In the genomic region with DNA sequence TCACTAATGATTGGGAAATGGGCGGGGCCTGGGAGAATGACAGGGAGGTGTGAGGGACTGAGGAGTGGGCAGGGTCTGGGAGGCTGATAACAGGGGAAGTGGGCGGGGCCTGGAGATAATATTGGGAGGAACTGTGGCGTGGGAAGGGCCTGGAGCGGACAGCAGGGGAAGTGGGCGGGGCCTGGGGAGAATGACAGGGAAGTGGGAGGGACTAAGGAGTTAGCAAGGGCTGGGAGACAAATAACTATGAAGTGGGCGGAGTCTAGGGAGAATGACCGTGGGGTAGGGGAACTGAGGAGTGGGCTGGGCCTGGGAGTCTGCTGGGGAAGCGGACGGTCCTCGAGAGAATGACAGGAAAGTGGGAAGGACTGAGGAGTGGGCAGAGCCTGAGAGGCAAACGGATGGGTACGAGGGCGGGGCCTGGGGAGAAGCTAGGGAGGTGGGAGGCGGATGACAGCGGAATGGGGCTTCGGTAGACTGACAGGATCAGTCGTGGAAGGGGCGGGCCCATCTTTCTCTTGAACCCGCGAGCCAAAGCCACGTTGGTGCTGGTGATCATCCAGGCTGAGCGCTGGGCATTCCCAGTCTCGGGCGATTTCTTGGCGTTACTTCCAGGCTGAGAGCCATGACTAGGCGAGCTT, we compare ENCODE assay signal across 8 cellular contexts. TPM values are rescaled to one million over a fixed set of nuclear protein-coding genes. Genes with fewer than 3 reads are reported as not detected.
DNase-seq lines count a peak whose midpoint lies in the region; ATAC-seq and TF ChIP-seq lines count a peak whose summit lies in the region.

No MANE protein-coding gene starts in this region.

- H3K4me3 ChIP-seq in OCI-LY3 (ENCODE audit: low read length) (peak overlapping the region; percentile 80), esophagus (ENCODE audit: low read depth in 1 of 2, low read length in 2 of 2) (peak overlapping the region; percentile 54 to 61), mucosa of rectum (ENCODE audit: low read length in 2 of 2) (peak overlapping the region; percentile 65 to 87)

- H2AFZ ChIP-seq in OCI-LY3 (ENCODE audit: low read depth, low read length), result peak overlapping the region; percentile 55; the same call in 1 of the 2 replicates

- no peak for TF ChIP-seq CTCF in OCI-LY3 (IDR thresholded peaks at IDR 0.05; ENCODE audit: low read depth, low read length)

- DNase-seq in NCI-H345 (lab: John Stamatoyannopoulos, UW) (peak; percentile 84), NCI-H345 treated with DMSO at 0.1 percent for 48 hours (lab: John Stamatoyannopoulos, UW; ENCODE audit: unreplicated experiment) (no peak), activated T-cell treated with anti-CD3 and anti-CD28 coated beads for 48 hours (ENCODE audit: low read depth) (peak; percentile 71)
- DNase-seq in stimulated activated CD8-positive, alpha-beta memory T cell treated with anti-CD3 and anti-CD28 coated beads, Interleukin-7, amount 100 ng/mL, for 24 hours (ENCODE audit: low read depth), result peak; percentile 49

- H3K9ac ChIP-seq in OCI-LY3 (ENCODE audit: low read length), result peak overlapping the region; percentile 77
- H3K9ac ChIP-seq in mucosa of rectum (ENCODE audit: low read depth in 1 of 2, low read length in 2 of 2), result peak overlapping the region; percentile 64 to 65

- ATAC-seq in HG03103 (IDR thresholded peaks at IDR 0.05; ENCODE audit: low read depth, unreplicated experiment), result peak; percentile 50

- H3K4me1 ChIP-seq in OCI-LY3 (ENCODE audit: low read length), result peaks cover 38% of the 10 kb centered on the region
- H3K4me1 ChIP-seq in esophagus (ENCODE audit: control insufficient read depth in 2 of 2, insufficient read depth in 2 of 2, low read length in 1 of 2), result peaks cover 0 to 4% of the 10 kb centered on the region in 2 donors
- H3K4me1 ChIP-seq in mucosa of rectum (ENCODE audit: control insufficient read depth in 2 of 2, insufficient read depth in 2 of 2, low read length in 2 of 2), result peaks cover 6 to 9% of the 10 kb centered on the region in 2 donors

- H3K27me3 ChIP-seq in OCI-LY3 (ENCODE audit: low read depth, low read length) (no peaks in the 10 kb centered on the region), esophagus (ENCODE audit: control insufficient read depth in 1 of 2, insufficient read depth in 2 of 2, low read length in 2 of 2) (no peaks in the 10 kb centered on the region), mucosa of rectum (ENCODE audit: control insufficient read depth in 2 of 2, insufficient read depth in 2 of 2, low read length in 2 of 2) (no peaks in the 10 kb centered on the region)

- no peaks in the 10 kb centered on the region for H3K79me2 ChIP-seq in OCI-LY3 (ENCODE audit: low read length)

- 0 to 2% methylated on average over 26 of the region's 26 CpGs for WGBS in esophagus, 2 donors

- no peaks in the 10 kb centered on the region for H3K9me3 ChIP-seq in OCI-LY3 (ENCODE audit: insufficient read depth, low read length)
- H3K9me3 ChIP-seq in esophagus (ENCODE audit: control insufficient read depth in 2 of 2, insufficient read depth in 1 of 2, low read depth in 1 of 2, low read length in 1 of 2), result no peaks in the 10 kb centered on the region
- H3K9me3 ChIP-seq in mucosa of rectum (ENCODE audit: control insufficient read depth in 2 of 2, low read length in 2 of 2), result no peaks in the 10 kb centered on the region

- no peaks in the 10 kb centered on the region for H4K20me1 ChIP-seq in OCI-LY3 (ENCODE audit: insufficient read depth, low read length)

- H3K27ac ChIP-seq in OCI-LY3 (ENCODE audit: low read length), result peak overlapping the region; percentile 80
- H3K27ac ChIP-seq in esophagus (ENCODE audit: low read depth in 2 of 2, low read length in 1 of 2), result peak overlapping the region; percentile 14 to 77
- H3K27ac ChIP-seq in mucosa of rectum (ENCODE audit: low read depth in 2 of 2, low read length in 2 of 2), result peak overlapping the region; percentile 32 to 57

- H3K36me3 ChIP-seq in OCI-LY3 (replicated peaks; ENCODE audit: low read depth, low read length), result no peaks in the 10 kb centered on the region
- no peaks in the 10 kb centered on the region for H3K36me3 ChIP-seq in esophagus (ENCODE audit: control insufficient read depth in 2 of 2, insufficient read depth in 2 of 2, low read length in 1 of 2)
- no peaks in the 10 kb centered on the region for H3K36me3 ChIP-seq in mucosa of rectum (ENCODE audit: control insufficient read depth in 2 of 2, insufficient read depth in 2 of 2, low read length in 2 of 2)

- peak overlapping the region; percentile 65 for H3K4me2 ChIP-seq in OCI-LY3 (ENCODE audit: low read length)

RNA-seq across cellular contexts. Expression of a gene that starts 14.0 kb away (rescaled TPM):
- polyA plus RNA-seq in esophagus, result under 1 TPM; 0.06 to 0.16 TPM

RNA-seq across cellular contexts. Expression of a gene that starts 14.7 kb away (rescaled TPM):
- 1 to 10 TPM; 4.8 to 8.2 TPM for polyA plus RNA-seq in esophagus

RNA-seq across cellular contexts. Expression of a gene that starts 34.6 kb away (rescaled TPM):
- 1 to 10 TPM; 1.8 to 3.9 TPM for polyA plus RNA-seq in esophagus

RNA-seq across cellular contexts. Expression of a gene that starts 52.1 kb away (rescaled TPM):
- 10 to 100 TPM; 50.8 to 87.6 TPM for polyA plus RNA-seq in esophagus

RNA-seq across cellular contexts. Expression of a gene that starts 56.5 kb away (rescaled TPM):
- polyA plus RNA-seq in esophagus, result 10 to 100 TPM; 43.5 to 66.0 TPM
